Comparison of ENCODE assay signal across 9 cellular contexts in the genomic region with DNA sequence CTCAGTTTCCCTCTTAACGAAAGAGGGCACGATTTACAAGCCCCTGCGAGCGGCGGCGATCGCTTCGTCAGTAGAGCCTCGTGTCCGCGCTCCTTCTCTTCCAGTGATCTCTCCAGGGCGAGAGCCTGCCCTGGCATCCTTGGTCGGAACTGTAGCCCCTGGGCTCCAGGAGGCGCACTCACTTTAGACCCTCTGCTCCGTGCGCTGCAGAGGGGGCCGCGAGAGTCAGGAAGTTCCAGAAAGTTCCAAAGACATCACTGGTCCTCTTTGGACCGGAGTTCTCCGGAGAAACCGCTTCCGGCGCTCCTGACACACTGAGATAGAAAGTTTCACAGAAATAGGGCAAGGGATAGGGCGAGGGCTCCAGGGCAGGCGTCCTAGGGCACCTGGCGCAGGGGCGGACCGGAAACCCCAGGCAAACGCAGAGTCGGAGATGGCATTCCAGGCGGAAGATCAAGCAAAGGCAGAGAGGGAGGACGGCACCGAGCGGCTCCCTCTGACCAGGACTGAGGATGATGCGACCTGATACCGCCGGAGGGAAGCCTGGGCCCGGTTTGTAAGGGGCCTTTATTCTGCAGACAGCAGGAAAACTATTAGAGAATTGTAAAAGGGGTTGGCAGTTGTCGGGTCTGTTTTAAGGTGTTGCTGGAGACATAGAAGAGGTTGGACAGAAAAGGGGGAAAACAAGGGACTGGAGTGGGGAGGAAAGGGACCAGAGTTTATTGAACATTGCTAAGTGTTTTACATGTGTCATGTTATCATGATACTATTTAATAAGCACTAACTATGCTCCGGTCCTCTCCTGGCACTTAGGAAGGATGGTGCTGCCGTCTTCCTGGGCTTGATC. TPM values are rescaled to one million over a fixed set of nuclear protein-coding genes. Genes with fewer than 3 reads are reported as not detected.
DNase-seq lines count a peak whose midpoint lies in the region; ATAC-seq and TF ChIP-seq lines count a peak whose summit lies in the region.
"Had no signal": no experiment of that assay in that cellular context is flagged by ENCODE, and none has a peak within 500 bp of the region (broad histone marks: within the 10 kb centered on the region; RNA-seq: fewer than 3 reads in every experiment).

No MANE protein-coding gene starts in this region.

- ATAC-seq in stimulated activated effector memory CD8-positive, alpha-beta T cell treated with anti-CD3 and anti-CD28 coated beads, Interleukin-12 subunit alpha, Interleukin-12 subunit beta, amount 100 ng/mL, for 72 hours = no peak
- no peak for ATAC-seq in HG03135 (IDR thresholded peaks at IDR 0.05; ENCODE audit: unreplicated experiment)
- no peak for ATAC-seq in GM18519 (IDR thresholded peaks at IDR 0.05; ENCODE audit: low FRiP score, unreplicated experiment)

- H3K9me3 Mint-ChIP-seq in immature natural killer cell = peaks cover 0 to 5% (median 0%) of the 10 kb centered on the region in 6 donors
- no peaks in the 10 kb centered on the region for H3K9me3 Mint-ChIP-seq in stimulated activated effector memory CD8-positive, alpha-beta T cell treated with anti-CD3 and anti-CD28 coated beads, Interleukin-12 subunit alpha, Interleukin-12 subunit beta, amount 100 ng/mL, for 72 hours

- peak overlapping the region; percentile 23; the same call in 1 of the 2 replicates for H3K4me3 ChIP-seq in HFF-Myc (replicated peaks; ENCODE audit: low read depth, low read length)
- no peak overlapping the region for H3K4me3 ChIP-seq in astrocyte of the spinal cord (ENCODE audit: low read depth, low read length)

- no peak for TF ChIP-seq CTCF in HFF-Myc (IDR thresholded peaks at IDR 0.05; ENCODE audit: low read depth, low read length, missing control alignments)
- peak; percentile 7 for TF ChIP-seq CTCF in astrocyte of the spinal cord (IDR thresholded peaks at IDR 0.05; ENCODE audit: low read depth, low read length)

- H3K27me3 Mint-ChIP-seq in immature natural killer cell (ENCODE audit: low read depth in 3 of 3) = peaks cover 9 to 35% (median 16%) of the 10 kb centered on the region in 3 donors

- in situ Hi-C loops in astrocyte of the spinal cord (cut with HindIII; ENCODE audit: low sequenced_read_pairs) = no loop called here

- no peak for DNase-seq in HFF-Myc (ENCODE audit: extremely low read depth, low read depth)
- no peak for DNase-seq in astrocyte of the spinal cord (ENCODE audit: low read depth, low spot score)
- DNase-seq in immature natural killer cell = no peak
- no peak for DNase-seq in stimulated activated effector memory CD8-positive, alpha-beta T cell treated with anti-CD3 and anti-CD28 coated beads, Interleukin-12 subunit alpha, Interleukin-12 subunit beta, amount 100 ng/mL, for 72 hours (ENCODE audit: low spot score in 2 of 2)
- no peak for DNase-seq in DMS114 treated with DMSO at 0.1 percent for 48 hours (lab: John Stamatoyannopoulos, UW; ENCODE audit: unreplicated experiment)
- DNase-seq in effector CD4-positive, alpha-beta T cell = no peak
- DNase-seq: NCI-H1694 treated with DMSO at 0.1 percent for 48 hours had no signal

- H3K4me3 Mint-ChIP-seq in immature natural killer cell = peak overlapping the region; percentile 40 to 70 (median 51)
- peak overlapping the region; percentile 45 for H3K4me3 Mint-ChIP-seq in stimulated activated effector memory CD8-positive, alpha-beta T cell treated with anti-CD3 and anti-CD28 coated beads, Interleukin-12 subunit alpha, Interleukin-12 subunit beta, amount 100 ng/mL, for 72 hours

- H3K27ac Mint-ChIP-seq in immature natural killer cell = no peak overlapping the region
- no peak overlapping the region for H3K27ac Mint-ChIP-seq in stimulated activated effector memory CD8-positive, alpha-beta T cell treated with anti-CD3 and anti-CD28 coated beads, Interleukin-12 subunit alpha, Interleukin-12 subunit beta, amount 100 ng/mL, for 72 hours

- no peaks in the 10 kb centered on the region for H3K36me3 Mint-ChIP-seq in immature natural killer cell
- no peaks in the 10 kb centered on the region for H3K36me3 Mint-ChIP-seq in stimulated activated effector memory CD8-positive, alpha-beta T cell treated with anti-CD3 and anti-CD28 coated beads, Interleukin-12 subunit alpha, Interleukin-12 subunit beta, amount 100 ng/mL, for 72 hours

- H3K4me1 Mint-ChIP-seq in immature natural killer cell = peaks cover 0 to 6% of the 10 kb centered on the region in 2 donors
- H3K4me1 Mint-ChIP-seq in stimulated activated effector memory CD8-positive, alpha-beta T cell treated with anti-CD3 and anti-CD28 coated beads, Interleukin-12 subunit alpha, Interleukin-12 subunit beta, amount 100 ng/mL, for 72 hours = no peaks in the 10 kb centered on the region

RNA-seq across cellular contexts. Expression of a gene that starts 1.3 kb away (rescaled TPM):
- polyA plus RNA-seq in immature natural killer cell = not detected
